26 cellular contexts compared by ENCODE assay signal in genomic region chr15:49309889-49310288, GRCh38.
"Had no signal": no experiment of that assay in that cellular context is flagged by ENCODE, and none has a peak within 500 bp of the region (broad histone marks: within the 10 kb centered on the region; RNA-seq: fewer than 3 reads in every experiment).

No MANE protein-coding gene starts in this region.

- DNase-seq: activated CD4-positive, alpha-beta T cell treated with anti-CD3 and anti-CD28 coated beads, Interleukin-2, amount 50 U/mL, for 1 hour; activated CD4-positive, CD25-positive, alpha-beta regulatory T cell treated with anti-CD3 and anti-CD28 coated beads, Interleukin-2, amount 50 U/mL, for 72 hours; activated CD8-positive, alpha-beta T cell treated with anti-CD3 and anti-CD28 coated beads, Interleukin-2, amount 10 ng/mL, durations not matched to agents 7 days and 5 days; activated gamma-delta T cell treated with Interleukin-2 at 50 U/mL for 16 hours; aorta; effector CD4-positive, alpha-beta T cell; head of caudate nucleus; hypothalamus; left cardiac atrium; mesendoderm; naive thymus-derived CD8-positive, alpha-beta T cell; posterior cingulate gyrus; right lobe of liver; small intestine; stimulated activated CD4-positive, alpha-beta T cell treated with anti-CD3 and anti-CD28 coated beads, Interleukin-2, amount 100 ng/mL, for 24 hours; stimulated activated naive CD8-positive, alpha-beta T cell treated with anti-CD3 and anti-CD28 coated beads, Interleukin-15, amount 100 ng/mL, for 72 hours; transverse colon; uterus; WERI-Rb-1 had no signal

- H3K36me3 Mint-ChIP-seq: stimulated activated effector memory CD8-positive, alpha-beta T cell treated with anti-CD3 and anti-CD28 coated beads, Interleukin-12 subunit alpha, Interleukin-12 subunit beta, amount 100 ng/mL, for 72 hours had no signal

- H3K4me3 Mint-ChIP-seq: activated CD8-positive, alpha-beta T cell treated with anti-CD3 and anti-CD28 coated beads, Interleukin-2, amount 10 ng/mL, durations not matched to agents 7 days and 5 days; activated naive CD4-positive, alpha-beta T cell treated with anti-CD3 and anti-CD28 coated beads, Interleukin-2, amount 50 U/mL, for 24 hours; activated T-helper 1 cell treated with anti-CD3 and anti-CD28 coated beads, Interleukin-12 subunit alpha, Interleukin-12 subunit beta, Interleukin-2, Interleukin-4 antibody, amounts not matched to agents 30 ng/mL and 10 ng/mL and 1 ng/mL, durations not matched to agents 14 hours and 24 hours and 36 hours; dendritic cell treated with granulocyte-macrophage colony-stimulating factor and Interleukin-4, amounts not matched to agents 40 ng/mL and 50 ng/mL, for 4 days; naive thymus-derived CD8-positive, alpha-beta T cell; neural progenitor cell; stimulated activated effector memory CD8-positive, alpha-beta T cell treated with anti-CD3 and anti-CD28 coated beads, Interleukin-12 subunit alpha, Interleukin-12 subunit beta, amount 100 ng/mL, for 72 hours; stimulated activated naive CD8-positive, alpha-beta T cell treated with anti-CD3 and anti-CD28 coated beads, Interleukin-15, amount 100 ng/mL, for 72 hours; T-helper 2 cell treated with Interferon-gamma antibody and Interleukin-4, amounts not matched to agents 5 μg/mL and 100 μg/mL, for 36 hours had no signal

- H3K27me3 Mint-ChIP-seq: activated naive CD4-positive, alpha-beta T cell treated with anti-CD3 and anti-CD28 coated beads, Interleukin-2, amount 50 U/mL, for 24 hours; brain; dendritic cell treated with granulocyte-macrophage colony-stimulating factor and Interleukin-4, amounts not matched to agents 40 ng/mL and 50 ng/mL, for 4 days; naive thymus-derived CD8-positive, alpha-beta T cell; stimulated activated naive CD8-positive, alpha-beta T cell treated with anti-CD3 and anti-CD28 coated beads, Interleukin-15, amount 100 ng/mL, for 72 hours had no signal

- ATAC-seq: activated CD8-positive, alpha-beta T cell treated with anti-CD3 and anti-CD28 coated beads, Interleukin-2, amount 10 ng/mL, durations not matched to agents 7 days and 5 days; left cardiac atrium; naive thymus-derived CD8-positive, alpha-beta T cell; right lobe of liver; stimulated activated effector memory CD8-positive, alpha-beta T cell treated with anti-CD3 and anti-CD28 coated beads, Interleukin-12 subunit alpha, Interleukin-12 subunit beta, amount 100 ng/mL, for 72 hours; stimulated activated naive CD8-positive, alpha-beta T cell treated with anti-CD3 and anti-CD28 coated beads, Interleukin-15, amount 100 ng/mL, for 72 hours had no signal

- H3K9me3 Mint-ChIP-seq: dendritic cell treated with granulocyte-macrophage colony-stimulating factor and Interleukin-4, amounts not matched to agents 40 ng/mL and 50 ng/mL, for 4 days; neural progenitor cell; stimulated activated effector memory CD8-positive, alpha-beta T cell treated with anti-CD3 and anti-CD28 coated beads, Interleukin-12 subunit alpha, Interleukin-12 subunit beta, amount 100 ng/mL, for 72 hours; stimulated activated naive CD8-positive, alpha-beta T cell treated with anti-CD3 and anti-CD28 coated beads, Interleukin-15, amount 100 ng/mL, for 72 hours; T-helper 2 cell treated with Interferon-gamma antibody and Interleukin-4, amounts not matched to agents 5 μg/mL and 100 μg/mL, for 36 hours had no signal

- H3K27ac Mint-ChIP-seq: activated CD8-positive, alpha-beta T cell treated with anti-CD3 and anti-CD28 coated beads, Interleukin-2, amount 10 ng/mL, durations not matched to agents 7 days and 5 days; activated naive CD4-positive, alpha-beta T cell treated with anti-CD3 and anti-CD28 coated beads, Interleukin-2, amount 50 U/mL, for 24 hours; activated T-helper 1 cell treated with anti-CD3 and anti-CD28 coated beads, Interleukin-12 subunit alpha, Interleukin-12 subunit beta, Interleukin-2, Interleukin-4 antibody, amounts not matched to agents 30 ng/mL and 10 ng/mL and 1 ng/mL, durations not matched to agents 14 hours and 24 hours and 36 hours; dendritic cell treated with granulocyte-macrophage colony-stimulating factor and Interleukin-4, amounts not matched to agents 40 ng/mL and 50 ng/mL, for 4 days; neural progenitor cell; stimulated activated effector memory CD8-positive, alpha-beta T cell treated with anti-CD3 and anti-CD28 coated beads, Interleukin-12 subunit alpha, Interleukin-12 subunit beta, amount 100 ng/mL, for 72 hours; T-helper 2 cell treated with Interferon-gamma antibody and Interleukin-4, amounts not matched to agents 5 μg/mL and 100 μg/mL, for 36 hours had no signal
